8 cellular contexts compared by ENCODE assay signal in the genomic region with DNA sequence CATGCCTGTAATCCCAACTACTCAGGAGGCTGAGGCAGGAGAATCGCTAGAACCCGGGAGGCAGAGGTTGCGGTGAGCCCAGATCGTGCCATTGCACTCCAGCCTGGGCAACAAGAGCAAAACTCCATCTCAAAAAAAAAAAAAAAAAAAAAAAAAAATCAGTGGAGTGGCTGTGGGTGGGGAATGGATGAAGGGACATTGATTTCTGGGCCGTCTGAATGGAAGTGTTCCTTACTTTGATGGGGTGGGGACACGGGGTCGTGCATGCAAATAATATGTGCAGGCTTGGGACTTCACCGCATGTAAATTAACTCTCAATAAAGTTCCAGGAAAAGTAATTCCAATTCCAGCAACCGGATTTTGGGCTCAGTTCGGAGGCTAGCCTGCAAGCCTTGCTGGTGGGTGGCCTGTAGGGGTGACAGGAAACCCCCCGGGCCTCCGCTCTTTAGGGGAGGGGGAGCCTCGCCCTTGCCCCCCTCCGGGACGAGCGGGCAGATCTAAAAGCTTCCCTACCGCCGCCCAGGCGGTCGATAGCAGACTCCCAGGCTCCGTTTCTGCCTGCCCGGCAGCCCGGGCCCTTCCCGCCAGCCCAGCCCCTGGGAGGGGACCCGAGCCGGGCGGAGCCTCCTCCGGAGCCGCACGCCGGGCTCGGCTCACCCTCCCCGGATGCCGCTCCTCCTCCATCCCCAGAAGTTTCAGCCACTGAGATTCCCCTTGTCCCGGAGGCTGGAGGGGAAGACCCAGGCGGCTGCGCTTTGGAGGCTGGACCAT. TPM values are rescaled to one million over a fixed set of nuclear protein-coding genes. Genes with fewer than 3 reads are reported as not detected.
DNase-seq lines count a peak whose midpoint lies in the region; ATAC-seq and TF ChIP-seq lines count a peak whose summit lies in the region.

No MANE protein-coding gene starts in this region.

- CTCF ChIA-PET in Calu3 (lab: Charles Lee) = interaction anchor here (0.7 to 0.8 kb wide), 2 partner anchors 15 to 78 kb away, joined by 4 to 7 read pairs; no protein-coding TSS in a partner anchor

- no peaks in the 10 kb centered on the region for H3K9me3 Mint-ChIP-seq in Calu3 (ENCODE audit: low read depth, unreplicated experiment)

- H3K4me3 Mint-ChIP-seq in Calu3 (ENCODE audit: low read depth, unreplicated experiment) = peak overlapping the region; percentile 55

- TF ChIP-seq POLR2A in Peyer's patch (IDR thresholded peaks at IDR 0.05) = no peak

- H3K27me3 ChIP-seq in Peyer's patch = no peaks in the 10 kb centered on the region

- H3K27ac Mint-ChIP-seq in Calu3 (ENCODE audit: unreplicated experiment) = no peak overlapping the region

- H3K36me3 ChIP-seq in Peyer's patch = no peaks in the 10 kb centered on the region

- TF ChIP-seq CTCF in Calu3 (IDR thresholded peaks at IDR 0.05; ENCODE audit: unreplicated experiment) (no peak), Peyer's patch (IDR thresholded peaks at IDR 0.05) (no peak), fibroblast of pulmonary artery (IDR thresholded peaks at IDR 0.05; ENCODE audit: low read length, missing control alignments) (no peak)

- no peaks in the 10 kb centered on the region for H3K36me3 Mint-ChIP-seq in Calu3 (ENCODE audit: insufficient read depth, unreplicated experiment)

- H3K4me1 ChIP-seq in Peyer's patch = peaks cover 0 to 7% (median 2%) of the 10 kb centered on the region in 4 donors

- no peaks in the 10 kb centered on the region for H3K27me3 Mint-ChIP-seq in Calu3 (ENCODE audit: unreplicated experiment)

- no peaks in the 10 kb centered on the region for H3K4me1 Mint-ChIP-seq in Calu3 (ENCODE audit: low read depth, unreplicated experiment)

- BruUV-seq in Calu3 (replicated peaks; lab: Mats Ljungman, UMichigan) = no TSS peak

- ATAC-seq in HG02938 (IDR thresholded peaks at IDR 0.05; ENCODE audit: unreplicated experiment) = no peak

- H3K27ac ChIP-seq in Peyer's patch = peak overlapping the region; percentile 17 to 46 (median 39)

- no peaks in the 10 kb centered on the region for H3K9me3 ChIP-seq in Peyer's patch

- intact Hi-C loops in Calu3 (cut with micrococcal nuclease; ENCODE audit: unreplicated experiment) (no loop called here), posterior vena cava (cut with DNase I) (no loop called here)

- H3K4me3 ChIP-seq in Peyer's patch = peak overlapping the region; percentile 21 to 49 (median 37)
- H3K4me3 ChIP-seq in fibroblast of pulmonary artery (replicated peaks; ENCODE audit: low read depth, low read length) = peak overlapping the region; percentile 24

- DNase-seq in Calu3 (peak; percentile 53), Peyer's patch (peak in 2 of 3 donors; percentile 53 to 72), fibroblast of pulmonary artery (ENCODE audit: low read depth) (peak; percentile 39), posterior vena cava (ENCODE audit: low spot score) (peak; percentile 81), NCI-H1436 treated with DMSO at 0.1 percent for 48 hours (lab: John Stamatoyannopoulos, UW) (no peak), NCI-H1930 (lab: John Stamatoyannopoulos, UW) (no peak), hippocampal formation (lab: John Stamatoyannopoulos, UW) (no peak)

RNA-seq across cellular contexts. Expression of gene ADGRE5, which starts 48.0 kb away (rescaled TPM):
- 72.0 and 90.5 TPM in 2 replicates for total RNA-seq in Calu3 (2022)
- 100 to 1,000 TPM in 2 of 4 donors, 10 to 100 TPM in 2; 70.6 to 159 (median 110) TPM for total RNA-seq in Peyer's patch
- 100 to 1,000 TPM; 195 to 306 TPM for total RNA-seq in posterior vena cava

Comparison
In these comparisons a context has a peak if more than half of its experiments do, and no peak if none do; other contexts are left out.
1. DNase-seq: peak in Calu3 (single experiment), Peyer's patch (2 of 3), fibroblast of pulmonary artery (single experiment) and posterior vena cava (single experiment); none in NCI-H1436 treated with DMSO at 0.1 percent for 48 hours (single experiment), NCI-H1930 (0 of 2) and hippocampal formation (0 of 2).